Comparison of ENCODE assay signal across 9 cellular contexts in the genomic region with DNA sequence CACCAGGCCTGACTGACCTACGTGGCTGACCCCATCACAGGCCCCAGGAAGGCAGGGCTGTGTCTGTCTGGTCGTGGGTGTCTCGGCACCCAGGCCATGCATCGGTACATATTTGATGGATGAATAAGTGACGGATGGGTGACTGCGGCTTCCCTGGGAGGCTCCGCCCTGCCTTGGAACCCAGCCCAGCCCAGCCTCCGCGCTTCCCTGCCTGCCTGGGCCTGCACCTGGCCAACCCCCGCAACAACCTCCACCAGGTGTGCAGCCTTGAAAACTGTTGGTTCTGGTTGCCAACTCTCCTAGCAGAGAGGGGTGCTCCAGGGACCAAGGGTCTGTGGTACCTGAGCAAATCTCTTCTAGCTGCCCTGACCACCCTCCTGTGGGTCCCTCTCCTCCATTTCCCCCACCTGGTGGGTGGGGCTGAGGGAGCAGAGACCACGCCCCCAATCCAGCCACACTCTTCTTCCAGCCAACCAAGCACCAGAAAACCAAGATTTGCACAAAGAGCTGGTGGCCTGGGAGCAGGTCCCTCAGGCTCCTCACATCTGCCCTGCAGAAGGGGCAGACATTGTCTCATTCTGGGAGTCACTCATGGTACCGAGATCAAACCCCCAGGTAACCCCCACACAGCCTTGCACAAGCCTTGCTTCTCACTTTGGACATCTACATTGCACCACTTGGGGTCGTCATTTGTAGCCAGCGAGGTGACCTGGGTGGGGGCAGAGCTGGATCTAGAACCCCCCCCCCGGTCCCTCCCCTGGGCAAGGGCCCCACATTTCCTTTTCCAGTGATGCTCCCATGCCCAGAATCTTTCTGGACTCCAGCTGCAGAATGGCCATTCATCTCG.
DNase-seq lines count a peak whose midpoint lies in the region; ATAC-seq, FAIRE-seq and TF ChIP-seq lines count a peak whose summit lies in the region.
"Had no signal": no experiment of that assay in that cellular context is flagged by ENCODE, and none has a peak within 500 bp of the region (broad histone marks: within the 10 kb centered on the region; RNA-seq: fewer than 3 reads in every experiment).

No MANE protein-coding gene starts in this region.

- in situ Hi-C loops in astrocyte of the spinal cord (cut with HindIII; ENCODE audit: low sequenced_read_pairs) = loop anchor here (10.0 kb wide), 1 partner anchor 56 kb away; no protein-coding TSS in a partner anchor

- DNase-seq in DMS153 (lab: John Stamatoyannopoulos, UW) = peak; percentile 78
- peak; percentile 82 for DNase-seq in NCI-H1436 (lab: John Stamatoyannopoulos, UW)
- DNase-seq in astrocyte of the spinal cord (ENCODE audit: low read depth, low spot score) = peak; percentile 13
- no peak for DNase-seq in nephron progenitor cell
- no peak for DNase-seq in HuH-7.5 (ENCODE audit: low spot score)
- no peak for DNase-seq in GM12892 (ENCODE audit: insufficient read length)
- no peak for DNase-seq in SK-N-SH

- no peak for ATAC-seq in activated T-helper 17 cell treated with anti-CD3 and anti-CD28 coated beads, Interleukin-2, amount 50 U/mL, for 72 hours (replicated peaks)

- H2AFZ ChIP-seq in SK-N-SH (ENCODE audit: low read depth) = no peak overlapping the region

- peaks cover 0 to 8% of the 10 kb centered on the region in 2 experiments; a peak in 1 of 4 replicates for H3K4me1 ChIP-seq in SK-N-SH (ENCODE audit: control insufficient read depth in 1 of 2, insufficient read depth in 2 of 2, low read depth in 1 of 2, low read length in 1 of 2)

- H3K27ac Mint-ChIP-seq in nephron progenitor cell = peak overlapping the region; percentile 74
- H3K27ac Mint-ChIP-seq in activated T-helper 17 cell treated with anti-CD3 and anti-CD28 coated beads, Interleukin-2, amount 50 U/mL, for 72 hours = no peak overlapping the region
- H3K27ac Mint-ChIP-seq: activated naive CD8-positive, alpha-beta T cell had no signal

- no peaks in the 10 kb centered on the region for H3K9me2 ChIP-seq in SK-N-SH

- no peak overlapping the region for H3K27ac ChIP-seq in SK-N-SH (ENCODE audit: low read depth in 2 of 2, low read length in 1 of 2)

- no peak overlapping the region for H3K9ac ChIP-seq in SK-N-SH

- no peaks in the 10 kb centered on the region for H3K36me3 Mint-ChIP-seq in nephron progenitor cell (ENCODE audit: low read depth)
- no peaks in the 10 kb centered on the region for H3K36me3 Mint-ChIP-seq in activated T-helper 17 cell treated with anti-CD3 and anti-CD28 coated beads, Interleukin-2, amount 50 U/mL, for 72 hours (ENCODE audit: low read depth)
- H3K36me3 Mint-ChIP-seq: activated naive CD8-positive, alpha-beta T cell had no signal

- peak overlapping the region; percentile 18 for H3K4me3 Mint-ChIP-seq in nephron progenitor cell
- H3K4me3 Mint-ChIP-seq in activated T-helper 17 cell treated with anti-CD3 and anti-CD28 coated beads, Interleukin-2, amount 50 U/mL, for 72 hours = no peak overlapping the region
- H3K4me3 Mint-ChIP-seq: activated naive CD8-positive, alpha-beta T cell had no signal

- no peaks in the 10 kb centered on the region for H3K9me3 ChIP-seq in SK-N-SH

- no peaks in the 10 kb centered on the region for H3K27me3 ChIP-seq in SK-N-SH (ENCODE audit: insufficient read depth)

- peaks cover 77% of the 10 kb centered on the region for H3K4me1 Mint-ChIP-seq in nephron progenitor cell
- no peaks in the 10 kb centered on the region for H3K4me1 Mint-ChIP-seq in activated T-helper 17 cell treated with anti-CD3 and anti-CD28 coated beads, Interleukin-2, amount 50 U/mL, for 72 hours

- TF ChIP-seq RAD21 in SK-N-SH (IDR thresholded peaks at IDR 0.05; ENCODE audit: low read length) = no peak

- H3K9me3 Mint-ChIP-seq in nephron progenitor cell = peaks cover 4% of the 10 kb centered on the region
- no peaks in the 10 kb centered on the region for H3K9me3 Mint-ChIP-seq in activated T-helper 17 cell treated with anti-CD3 and anti-CD28 coated beads, Interleukin-2, amount 50 U/mL, for 72 hours

- no peaks in the 10 kb centered on the region for H3K79me2 ChIP-seq in SK-N-SH (ENCODE audit: insufficient read depth)

- no peak overlapping the region for H3K4me2 ChIP-seq in SK-N-SH

- 88% methylated on average over 6 of the region's 16 CpGs for WGBS in SK-N-SH (ENCODE audit: low lambda C conversion rate)

- TF ChIP-seq CTCF in astrocyte of the spinal cord (IDR thresholded peaks at IDR 0.05; ENCODE audit: low read depth, low read length) (no peak), nephron progenitor cell (IDR thresholded peaks at IDR 0.05) (no peak), SK-N-SH (IDR thresholded peaks at IDR 0.05) (no peak)

- POLR2A ChIA-PET in SK-N-SH (lab: Yijun Ruan, JAX) = no interaction called here

- TF ChIP-seq EP300 in SK-N-SH (IDR thresholded peaks at IDR 0.05; ENCODE audit: borderline replicate concordance in 1 of 2, low read depth in 1 of 2, low read length in 1 of 2) = no peak

- no peak for TF ChIP-seq POLR2A in GM12892 (IDR thresholded peaks at IDR 0.05; ENCODE audit: low read depth, low read length)

- no peaks in the 10 kb centered on the region for H4K20me1 ChIP-seq in SK-N-SH (ENCODE audit: insufficient read depth)

- H3K4me3 ChIP-seq in astrocyte of the spinal cord (ENCODE audit: low read depth, low read length) (no peak overlapping the region), SK-N-SH (ENCODE audit: low read depth in 2 of 2, low read length in 1 of 2) (no peak overlapping the region)

- no peak for FAIRE-seq in GM12892 (lab: Jason Lieb, UNC)

- H3K27me3 Mint-ChIP-seq in nephron progenitor cell (ENCODE audit: low read depth, poor library complexity) = peaks cover 16% of the 10 kb centered on the region
- H3K27me3 Mint-ChIP-seq in activated T-helper 17 cell treated with anti-CD3 and anti-CD28 coated beads, Interleukin-2, amount 50 U/mL, for 72 hours = peaks cover 4% of the 10 kb centered on the region
- H3K27me3 Mint-ChIP-seq: activated naive CD8-positive, alpha-beta T cell had no signal

- CTCF ChIA-PET in SK-N-SH (lab: Yijun Ruan, JAX) = no interaction called here

- no peaks in the 10 kb centered on the region for H3K36me3 ChIP-seq in SK-N-SH (replicated peaks in 1 of 2; ENCODE audit: control insufficient read depth in 1 of 2, insufficient read depth in 2 of 2, low read length in 1 of 2)

- no peaks in the 10 kb centered on the region for H3F3A ChIP-seq in SK-N-SH (replicated peaks; ENCODE audit: insufficient read depth)

TF ChIP-seq in SK-N-SH, 30 proteins besides CTCF, POLR2A, EP300 and RAD21 (continues in another document):
- TF ChIP-seq CHD2 (IDR thresholded peaks at IDR 0.05; ENCODE audit: low read length, partially characterized antibody) = no peak
- no peak for TF ChIP-seq FOSL2 (IDR thresholded peaks at IDR 0.05; ENCODE audit: borderline replicate concordance, low read depth)
- no peak for TF ChIP-seq RXRA (IDR thresholded peaks at IDR 0.05; ENCODE audit: borderline replicate concordance, low read depth)
- no peak for TF ChIP-seq JUND (IDR thresholded peaks at IDR 0.05)
- TF ChIP-seq, protein P1, sequence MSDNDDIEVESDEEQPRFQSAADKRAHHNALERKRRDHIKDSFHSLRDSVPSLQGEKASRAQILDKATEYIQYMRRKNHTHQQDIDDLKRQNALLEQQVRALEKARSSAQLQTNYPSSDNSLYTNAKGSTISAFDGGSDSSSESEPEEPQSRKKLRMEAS (IDR thresholded peaks at IDR 0.05; ENCODE audit: low read depth) = no peak
- TF ChIP-seq YY1 (IDR thresholded peaks at IDR 0.05; ENCODE audit: low read depth) = no peak
- TF ChIP-seq PBX3 (IDR thresholded peaks at IDR 0.05) = no peak
- TF ChIP-seq, protein P2, sequence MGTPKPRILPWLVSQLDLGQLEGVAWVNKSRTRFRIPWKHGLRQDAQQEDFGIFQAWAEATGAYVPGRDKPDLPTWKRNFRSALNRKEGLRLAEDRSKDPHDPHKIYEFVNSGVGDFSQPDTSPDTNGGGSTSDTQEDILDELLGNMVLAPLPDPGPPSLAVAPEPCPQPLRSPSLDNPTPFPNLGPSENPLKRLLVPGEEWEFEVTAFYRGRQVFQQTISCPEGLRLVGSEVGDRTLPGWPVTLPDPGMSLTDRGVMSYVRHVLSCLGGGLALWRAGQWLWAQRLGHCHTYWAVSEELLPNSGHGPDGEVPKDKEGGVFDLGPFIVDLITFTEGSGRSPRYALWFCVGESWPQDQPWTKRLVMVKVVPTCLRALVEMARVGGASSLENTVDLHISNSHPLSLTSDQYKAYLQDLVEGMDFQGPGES (IDR thresholded peaks at IDR 0.05; ENCODE audit: low read depth, low read length) = no peak
- TF ChIP-seq REST (IDR thresholded peaks at IDR 0.05; ENCODE audit: low read depth, low read length) = no peak
- TF ChIP-seq TCF12 (IDR thresholded peaks at IDR 0.05) = no peak

Comparison
In these comparisons a context has a peak if more than half of its experiments do, and no peak if none do; other contexts are left out.
1. DNase-seq: peak in DMS153 (single experiment), NCI-H1436 (single experiment) and astrocyte of the spinal cord (single experiment); none in nephron progenitor cell (single experiment), HuH-7.5 (single experiment), GM12892 (single experiment) and SK-N-SH (single experiment).